ENCODE assay signal across 17 cellular contexts in genomic region chr2:223950448-223951347, GRCh38. TPM values are rescaled to one million over a fixed set of nuclear protein-coding genes. Genes with fewer than 3 reads are reported as not detected.
A peak's percentile ranks its signal among the peaks of the same experiment; 100 is the strongest.
DNase-seq lines count a peak whose midpoint lies in the region; ATAC-seq, FAIRE-seq and TF ChIP-seq lines count a peak whose summit lies in the region.
"Had no signal": no experiment of that assay in that cellular context is flagged by ENCODE, and none has a peak within 500 bp of the region (broad histone marks: within the 10 kb centered on the region; RNA-seq: fewer than 3 reads in every experiment).

No MANE protein-coding gene starts in this region.

- TF ChIP-seq CTCF in PC-9 (conservative IDR thresholded peaks at IDR 0.05) (no peak), H1 (IDR thresholded peaks at IDR 0.05; ENCODE audit: control extremely low read depth in 1 of 3, insufficient read depth in 1 of 3, low read depth in 1 of 3, low read length in 3 of 3) (no peak), HFFc6 (IDR thresholded peaks at IDR 0.05) (no peak)

- no peaks in the 10 kb centered on the region for H3K79me1 ChIP-seq in H1 (ENCODE audit: low read depth, low read length)

- no peak overlapping the region for H3K56ac ChIP-seq in H1 (replicated peaks; ENCODE audit: insufficient read length, low read depth, low read length)

- H3K4ac ChIP-seq in H1 (replicated peaks; ENCODE audit: insufficient read length, low read depth, low read length), result no peak overlapping the region

- DNase-seq in activated CD8-positive, alpha-beta memory T cell treated with anti-CD3 and anti-CD28 coated beads, Interleukin-2, amount 10 ng/mL, durations not matched to agents 7 days and 5 days, result no peak
- no peak for DNase-seq in activated CD8-positive, alpha-beta memory T cell treated with anti-CD3 and anti-CD28 coated beads for 24 hours
- DNase-seq in PC-9, result peak in 1 of 2 experiments; percentile 47
- DNase-seq in H1 (ENCODE audit: low read depth in 1 of 2, low spot score in 2 of 2), result no peak
- no peak for DNase-seq in stimulated activated naive B cell treated with anti-CD40 and anti-IgM and Interleukin-4, amounts not matched to agents 10 μg/mL and 1 μg/mL and 100 μg/mL, for 72 hours
- no peak for DNase-seq in 8988T
- no peak for DNase-seq in NCI-H82 (lab: John Stamatoyannopoulos, UW)
- DNase-seq in HFFc6, result no peak
- DNase-seq: activated CD4-positive, CD25-positive, alpha-beta regulatory T cell treated with anti-CD3 and anti-CD28 coated beads, Interleukin-2, amount 50 U/mL, for 72 hours; amniotic stem cell; effector memory CD8-positive, alpha-beta T cell; GOT3; heart left ventricle; NCI-H2171; retina; Right ventricle myocardium superior; thyroid gland had no signal

- TF ChIP-seq RAD21 in H1 (IDR thresholded peaks at IDR 0.05 in 1 of 2, conservative IDR thresholded peaks at IDR 0.05 in 1 of 2; ENCODE audit: low read depth in 2 of 2, low read length in 2 of 2), result no peak

- no peaks in the 10 kb centered on the region for H3K27me3 Mint-ChIP-seq in activated CD8-positive, alpha-beta memory T cell treated with anti-CD3 and anti-CD28 coated beads, Interleukin-2, amount 10 ng/mL, durations not matched to agents 7 days and 5 days
- H3K27me3 Mint-ChIP-seq in stimulated activated naive B cell treated with anti-CD40 and anti-IgM and Interleukin-4, amounts not matched to agents 10 μg/mL and 1 μg/mL and 100 μg/mL, for 72 hours, result no peaks in the 10 kb centered on the region
- peaks cover 1% of the 10 kb centered on the region; the same call in 1 of the 2 replicates for H3K27me3 Mint-ChIP-seq in HFFc6 (ENCODE audit: insufficient read depth)
- H3K27me3 Mint-ChIP-seq: effector memory CD8-positive, alpha-beta T cell had no signal

- no peaks in the 10 kb centered on the region for H3K36me3 Mint-ChIP-seq in activated CD8-positive, alpha-beta memory T cell treated with anti-CD3 and anti-CD28 coated beads, Interleukin-2, amount 10 ng/mL, durations not matched to agents 7 days and 5 days
- H3K36me3 Mint-ChIP-seq in stimulated activated naive B cell treated with anti-CD40 and anti-IgM and Interleukin-4, amounts not matched to agents 10 μg/mL and 1 μg/mL and 100 μg/mL, for 72 hours, result no peaks in the 10 kb centered on the region
- no peaks in the 10 kb centered on the region for H3K36me3 Mint-ChIP-seq in HFFc6 (ENCODE audit: low read depth)

- H3K9me2 ChIP-seq in PC-9 (ENCODE audit: insufficient read depth), result no peaks in the 10 kb centered on the region

- no peak overlapping the region for H4K91ac ChIP-seq in H1 (replicated peaks; ENCODE audit: insufficient read length, low read length)

- H3K9me3 Mint-ChIP-seq in activated CD8-positive, alpha-beta memory T cell treated with anti-CD3 and anti-CD28 coated beads, Interleukin-2, amount 10 ng/mL, durations not matched to agents 7 days and 5 days (ENCODE audit: low read depth), result no peaks in the 10 kb centered on the region
- H3K9me3 Mint-ChIP-seq in stimulated activated naive B cell treated with anti-CD40 and anti-IgM and Interleukin-4, amounts not matched to agents 10 μg/mL and 1 μg/mL and 100 μg/mL, for 72 hours, result no peaks in the 10 kb centered on the region
- H3K9me3 Mint-ChIP-seq in HFFc6, result no peaks in the 10 kb centered on the region
- H3K9me3 Mint-ChIP-seq: effector memory CD8-positive, alpha-beta T cell had no signal

- H3K9ac ChIP-seq in H1 (replicated peaks in 1 of 4; ENCODE audit: extremely low read depth in 1 of 4, low read depth in 3 of 4, low read length in 3 of 4), result no peak overlapping the region

- H3K27ac Mint-ChIP-seq in activated CD8-positive, alpha-beta memory T cell treated with anti-CD3 and anti-CD28 coated beads, Interleukin-2, amount 10 ng/mL, durations not matched to agents 7 days and 5 days, result peak overlapping the region; percentile 56
- peak overlapping the region; percentile 89 for H3K27ac Mint-ChIP-seq in stimulated activated naive B cell treated with anti-CD40 and anti-IgM and Interleukin-4, amounts not matched to agents 10 μg/mL and 1 μg/mL and 100 μg/mL, for 72 hours
- H3K27ac Mint-ChIP-seq in HFFc6, result no peak overlapping the region
- H3K27ac Mint-ChIP-seq: effector memory CD8-positive, alpha-beta T cell had no signal

- H4K20me1 ChIP-seq in PC-9 (ENCODE audit: insufficient read depth) (no peaks in the 10 kb centered on the region), H1 (replicated peaks in 1 of 2; ENCODE audit: control insufficient read depth in 1 of 2, insufficient read depth in 2 of 2, low read length in 2 of 2) (no peaks in the 10 kb centered on the region)

- H2AK5ac ChIP-seq in H1 (ENCODE audit: low read depth, low read length), result no peak overlapping the region

- no peak for TF ChIP-seq EP300 in H1 (IDR thresholded peaks at IDR 0.05; ENCODE audit: borderline replicate concordance in 1 of 2, low read depth in 2 of 2, low read length in 2 of 2)

- POLR2A ChIA-PET in PC-9 (lab: Charles Lee; ENCODE audit: unreplicated experiment) (interaction anchor here (0.7 kb wide), 2 partner anchors 10 to 153 kb away, joined by 3 to 12 read pairs; no protein-coding TSS in a partner anchor), H1 (lab: Charles Lee; ENCODE audit: partially characterized antibody) (interaction anchor here (1.1 to 1.8 kb wide), 3 partner anchors 9 to 15 kb away, joined by 4 to 6 read pairs (median 4); no protein-coding TSS in a partner anchor)

- no peak overlapping the region; the same call in 1 of the 2 replicates for H2BK5ac ChIP-seq in H1 (ENCODE audit: low read depth, low read length)

- H3K23ac ChIP-seq in H1 (ENCODE audit: insufficient read length), result no peak overlapping the region

- no peak overlapping the region for H2BK120ac ChIP-seq in H1 (replicated peaks; ENCODE audit: low read depth, low read length)

- TF ChIP-seq POLR2A in H1 (IDR thresholded peaks at IDR 0.05; ENCODE audit: control extremely low read depth in 1 of 2, low read depth in 2 of 2, low read length in 2 of 2), result no peak

- H3K23me2 ChIP-seq in H1 (ENCODE audit: low read depth, low read length), result no peaks in the 10 kb centered on the region

- H3K9me3 ChIP-seq in PC-9 (ENCODE audit: insufficient read depth, low read depth), result no peaks in the 10 kb centered on the region
- no peaks in the 10 kb centered on the region for H3K9me3 ChIP-seq in H1 (ENCODE audit: insufficient read depth in 2 of 2, low read depth in 1 of 2, low read length in 1 of 2)
- H3K9me3 ChIP-seq: heart left ventricle, thyroid gland had no signal

- no peak overlapping the region for H4K8ac ChIP-seq in H1 (ENCODE audit: extremely low read depth, insufficient read depth, low read length)

- no peak overlapping the region for H3K4me3 Mint-ChIP-seq in activated CD8-positive, alpha-beta memory T cell treated with anti-CD3 and anti-CD28 coated beads, Interleukin-2, amount 10 ng/mL, durations not matched to agents 7 days and 5 days
- H3K4me3 Mint-ChIP-seq in stimulated activated naive B cell treated with anti-CD40 and anti-IgM and Interleukin-4, amounts not matched to agents 10 μg/mL and 1 μg/mL and 100 μg/mL, for 72 hours, result peak overlapping the region; percentile 12 to 52
- no peak overlapping the region for H3K4me3 Mint-ChIP-seq in HFFc6
- H3K4me3 Mint-ChIP-seq: effector memory CD8-positive, alpha-beta T cell had no signal

- 79% methylated on average over 3 of the region's 3 CpGs; no CpG with 5 or more reads in 1 of the 2 experiments for WGBS in H1 (ENCODE audit: extremely low coverage in 1 of 2, insufficient coverage in 1 of 2, insufficient read length in 1 of 2, insufficient replicate concordance in 2 of 2, low coverage in 1 of 2, low lambda C conversion rate in 2 of 2, missing lambda C conversion rate in 1 of 2), 2 experiments

- H3K36me3 ChIP-seq in PC-9 (ENCODE audit: low read depth) (no peaks in the 10 kb centered on the region), H1 (ENCODE audit: control insufficient read depth in 2 of 4, insufficient read depth in 4 of 4, low read length in 3 of 4) (no peaks in the 10 kb centered on the region)
- H3K36me3 ChIP-seq: heart left ventricle, thyroid gland had no signal

- ATAC-seq in activated CD8-positive, alpha-beta memory T cell treated with anti-CD3 and anti-CD28 coated beads, Interleukin-2, amount 10 ng/mL, durations not matched to agents 7 days and 5 days, result no peak
- no peak for ATAC-seq in stimulated activated naive B cell treated with anti-CD40 and anti-IgM and Interleukin-4, amounts not matched to agents 10 μg/mL and 1 μg/mL and 100 μg/mL, for 72 hours (replicated peaks)
- ATAC-seq: effector memory CD8-positive, alpha-beta T cell had no signal

- H3K27ac ChIP-seq in PC-9, result no peak overlapping the region
- H3K27ac ChIP-seq in H1 (ENCODE audit: low read depth, low read length), result no peak overlapping the region
- H3K27ac ChIP-seq: thyroid gland had no signal

- no peak overlapping the region for H3K18ac ChIP-seq in H1 (ENCODE audit: extremely low read depth, low read length)

- H2BK20ac ChIP-seq in H1 (ENCODE audit: low read length), result peak overlapping the region; percentile 63; the same call in 1 of the 2 replicates

- no TSS peak for BruUV-seq in PC-9 (replicated peaks; lab: Mats Ljungman, UMichigan)

- CTCF ChIA-PET in activated CD8-positive, alpha-beta memory T cell treated with anti-CD3 and anti-CD28 coated beads, Interleukin-2, amount 10 ng/mL, durations not matched to agents 7 days and 5 days (lab: Charles Lee), result interaction anchor here (1.0 to 3.3 kb wide), 5 partner anchors 9 to 561 kb away, joined by 3 to 12 read pairs (median 3); no protein-coding TSS in a partner anchor
- CTCF ChIA-PET in PC-9 (lab: Charles Lee) (no interaction called here), H1 (lab: Charles Lee; ENCODE audit: partially characterized antibody) (interaction anchor here (0.5 to 1.2 kb wide), 4 partner anchors 16 to 265 kb away, joined by 4 to 5 read pairs (median 4); no protein-coding TSS in a partner anchor)

- peaks cover 13% of the 10 kb centered on the region; the same call in 1 of the 2 replicates for H3F3A ChIP-seq in PC-9 (ENCODE audit: insufficient read depth, low read depth)

- peaks cover 14% of the 10 kb centered on the region for H3K4me1 ChIP-seq in PC-9 (replicated peaks; ENCODE audit: insufficient read depth)
- peaks cover 0 to 15% (median 11%) of the 10 kb centered on the region in 4 experiments; a peak in 5 of 7 replicates for H3K4me1 ChIP-seq in H1 (replicated peaks in 1 of 4; ENCODE audit: control insufficient read depth in 3 of 4, insufficient read depth in 4 of 4, low read length in 3 of 4)

- H2AFZ ChIP-seq in PC-9 (0 out of 2 replicates have a peak overlapping the region, but pooled peaks have one; percentile 1), H1 (ENCODE audit: low read length) (no peak overlapping the region)

- H3K4me3 ChIP-seq in PC-9 (no peak overlapping the region), H1 (ENCODE audit: extremely low read depth in 1 of 4, insufficient read depth in 2 of 4, low read depth in 3 of 4, low read length in 4 of 4) (no peak overlapping the region)
- H3K4me3 ChIP-seq: heart left ventricle, thyroid gland had no signal

- no peak overlapping the region for H3K14ac ChIP-seq in H1 (ENCODE audit: insufficient read length)

- H2BK12ac ChIP-seq in H1 (ENCODE audit: low read depth, low read length), result no peak overlapping the region; the same call in 1 of the 2 replicates

- no peak for FAIRE-seq in H1 (lab: Jason Lieb, UNC)

- H3K79me2 ChIP-seq in PC-9 (ENCODE audit: low read depth) (no peaks in the 10 kb centered on the region), H1 (ENCODE audit: control insufficient read depth in 1 of 2, insufficient read depth in 2 of 2, low read length in 2 of 2) (no peaks in the 10 kb centered on the region)

- H4K5ac ChIP-seq in H1 (ENCODE audit: insufficient read length, low read depth, low read length), result no peak overlapping the region

- 0 out of 2 replicates have a peak overlapping the region, but pooled peaks have one; percentile 1 for H2BK15ac ChIP-seq in H1 (ENCODE audit: low read length)

- no peaks in the 10 kb centered on the region for H3K27me3 ChIP-seq in PC-9 (ENCODE audit: insufficient read depth, low read depth)
- H3K27me3 ChIP-seq in H1 (replicated peaks in 1 of 4; ENCODE audit: control insufficient read depth in 3 of 4, extremely low read depth in 1 of 4, insufficient read depth in 3 of 4, low read length in 3 of 4), result no peaks in the 10 kb centered on the region
- H3K27me3 ChIP-seq: heart left ventricle, thyroid gland had no signal

- peaks cover 49% of the 10 kb centered on the region for H3K4me1 Mint-ChIP-seq in activated CD8-positive, alpha-beta memory T cell treated with anti-CD3 and anti-CD28 coated beads, Interleukin-2, amount 10 ng/mL, durations not matched to agents 7 days and 5 days
- peaks cover 25 to 38% of the 10 kb centered on the region in 2 donors for H3K4me1 Mint-ChIP-seq in stimulated activated naive B cell treated with anti-CD40 and anti-IgM and Interleukin-4, amounts not matched to agents 10 μg/mL and 1 μg/mL and 100 μg/mL, for 72 hours
- H3K4me1 Mint-ChIP-seq in HFFc6 (ENCODE audit: low read depth), result peaks cover 27% of the 10 kb centered on the region

- 0 out of 2 replicates have a peak overlapping the region, but pooled peaks have one; percentile 4 for H3K4me2 ChIP-seq in PC-9
- peak overlapping the region in 1 of 2 experiments; percentile 25; a peak in 1 of 4 replicates for H3K4me2 ChIP-seq in H1 (ENCODE audit: insufficient read depth in 1 of 2, low read depth in 2 of 2, low read length in 2 of 2)

- intact Hi-C loops in PC-9 (cut with micrococcal nuclease; ENCODE audit: unreplicated experiment), result loop anchor here (10.0 kb wide), 2 partner anchors 486 to 1246 kb away; no protein-coding TSS in a partner anchor

RNA-seq across cellular contexts. Expression of gene WDFY1, which starts 5.6 kb away (rescaled TPM):
- 10 to 100 TPM; 29.2 to 55.0 TPM for total RNA-seq in activated CD8-positive, alpha-beta memory T cell treated with anti-CD3 and anti-CD28 coated beads, Interleukin-2, amount 10 ng/mL, durations not matched to agents 7 days and 5 days
- 81.9 and 84.4 TPM in 2 replicates for total RNA-seq in PC-9 (2021)
- 92.9 and 94.7 TPM in 2 replicates for total RNA-seq in H1 (2021; fragmentation: NEBNext Ultra II Directional; extraction: Animal tissue kit (Norgen Biotek cat#: 25700))
- 68.4 and 69.3 TPM in 2 replicates for polyA plus RNA-seq in H1 (2011; rRNA removed)
- 69.3 TPM for polyA plus RNA-seq in H1 (2011; cell fraction: cytosol; rRNA removed)
- polyA plus RNA-seq in H1 (2011; cell fraction: nucleus; rRNA removed), result 122 TPM
- 53.8 to 78.2 TPM (median 59.0 TPM) in 4 replicates for polyA plus RNA-seq in H1 (2012, experiment 1 of 2)
- polyA plus RNA-seq in H1 (2012, experiment 2 of 2), result 4.4 TPM
- 58.6 TPM for polyA plus RNA-seq in H1 (2013, experiment 1 of 2)
- polyA plus RNA-seq in H1 (2013, experiment 2 of 2), result 59.7 TPM
- polyA minus RNA-seq in H1 (2011; rRNA and poly(A)+ RNA removed), result 410 and 421 TPM in 2 replicates
- 127 TPM for polyA minus RNA-seq in H1 (2011; cell fraction: cytosol; rRNA and poly(A)+ RNA removed)
- 199 TPM for polyA minus RNA-seq in H1 (2011; cell fraction: nucleus; rRNA and poly(A)+ RNA removed)
- 10 to 100 TPM; 35.2 to 50.4 (median 44.7) TPM for total RNA-seq in HFFc6 (2021; fragmentation: NEBNext Ultra II Directional; extraction: Animal tissue kit (Norgen Biotek cat#: 25700))

RNA-seq across cellular contexts. Expression of gene MRPL44, which starts 6.6 kb away (rescaled TPM):
- total RNA-seq in activated CD8-positive, alpha-beta memory T cell treated with anti-CD3 and anti-CD28 coated beads, Interleukin-2, amount 10 ng/mL, durations not matched to agents 7 days and 5 days, result 10 to 100 TPM; 30.4 to 34.9 TPM
- 66.4 and 76.6 TPM in 2 replicates for total RNA-seq in PC-9 (2021)
- total RNA-seq in H1 (2021; fragmentation: NEBNext Ultra II Directional; extraction: Animal tissue kit (Norgen Biotek cat#: 25700)), result 50.4 and 53.2 TPM in 2 replicates
- polyA plus RNA-seq in H1 (2011; rRNA removed), result 27.2 and 32.0 TPM in 2 replicates
- polyA plus RNA-seq in H1 (2011; cell fraction: cytosol; rRNA removed), result 34.3 TPM
- 16.9 TPM for polyA plus RNA-seq in H1 (2011; cell fraction: nucleus; rRNA removed)
- 31.4 to 37.5 TPM (median 35.0 TPM) in 4 replicates for polyA plus RNA-seq in H1 (2012, experiment 1 of 2)
- polyA plus RNA-seq in H1 (2012, experiment 2 of 2), result 30.6 TPM
- polyA plus RNA-seq in H1 (2013, experiment 1 of 2), result 38.8 TPM
- polyA plus RNA-seq in H1 (2013, experiment 2 of 2), result 39.4 TPM
- 9.7 and 10.1 TPM in 2 replicates for polyA minus RNA-seq in H1 (2011; rRNA and poly(A)+ RNA removed)
- 23.1 TPM for polyA minus RNA-seq in H1 (2011; cell fraction: cytosol; rRNA and poly(A)+ RNA removed)
- 12.6 TPM for polyA minus RNA-seq in H1 (2011; cell fraction: nucleus; rRNA and poly(A)+ RNA removed)
- total RNA-seq in HFFc6 (2021; fragmentation: NEBNext Ultra II Directional; extraction: Animal tissue kit (Norgen Biotek cat#: 25700)), result 10 to 100 TPM; 27.5 to 29.8 (median 28.6) TPM

Comparison
In these comparisons a context has a peak if more than half of its experiments do, and no peak if none do; other contexts are left out.
1. H3K4me3 Mint-ChIP-seq: peak in stimulated activated naive B cell treated with anti-CD40 and anti-IgM and Interleukin-4, amounts not matched to agents 10 μg/mL and 1 μg/mL and 100 μg/mL, for 72 hours (2 of 2); none in activated CD8-positive, alpha-beta memory T cell treated with anti-CD3 and anti-CD28 coated beads, Interleukin-2, amount 10 ng/mL, durations not matched to agents 7 days and 5 days (single experiment) and HFFc6 (single experiment).